In the genomic region with DNA sequence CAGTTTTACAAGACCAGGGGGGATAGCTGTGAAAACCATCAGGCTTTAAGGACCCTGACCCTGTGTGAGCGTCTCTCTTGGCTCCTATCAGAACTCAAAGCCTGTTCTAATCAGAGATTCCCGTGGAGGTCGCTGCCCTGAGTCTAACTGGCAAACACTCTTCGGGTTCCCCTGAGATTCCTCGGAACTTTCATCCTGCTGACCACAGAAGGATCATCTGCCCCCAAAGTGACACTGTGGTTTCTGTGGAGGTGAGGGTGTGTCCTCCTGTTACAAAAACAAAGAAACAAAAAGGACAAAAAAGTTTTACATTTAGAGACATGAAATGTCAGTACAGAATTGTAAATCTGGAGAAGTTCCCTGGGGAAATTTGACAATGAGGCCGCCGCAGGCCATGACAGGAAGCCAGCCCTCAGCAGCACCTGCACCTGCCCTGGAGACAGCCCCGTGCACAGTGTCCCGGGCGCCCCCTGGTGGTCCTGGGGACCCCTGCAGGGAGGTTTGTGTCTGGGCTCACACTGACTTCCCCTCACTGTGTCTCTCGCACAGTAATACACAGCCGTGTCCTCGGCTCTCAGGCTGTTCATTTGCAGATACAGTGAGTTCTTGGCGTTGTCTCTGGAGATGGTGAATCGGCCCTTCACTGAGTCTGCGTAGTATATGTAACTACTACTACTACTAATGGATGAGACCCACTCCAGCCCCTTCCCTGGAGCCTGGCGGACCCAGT, we compare ENCODE assay signal across 8 cellular contexts.
DNase-seq lines count a peak whose midpoint lies in the region; ATAC-seq and TF ChIP-seq lines count a peak whose summit lies in the region.
"Not testable (repeated sequence)": the region's sequence is repeated elsewhere in the genome, so short reads cannot be mapped to it uniquely, and the experiment has no call there.

No MANE protein-coding gene starts in this region.

- CTCF ChIA-PET in Calu3 (lab: Charles Lee): interaction anchor here (0.7 kb wide), 1 partner anchor 138 kb away, joined by 5 read pairs; no protein-coding TSS in a partner anchor

- not testable (repeated sequence) for DNase-seq in Calu3, heart right ventricle, spleen, upper lobe of left lung
- DNase-seq in activated CD4-positive, alpha-beta T cell treated with anti-CD3 and anti-CD28 coated beads for 4 hours: peak; percentile 19 to 29
- DNase-seq in activated effector memory CD4-positive, alpha-beta T cell treated with anti-CD3 and anti-CD28 coated beads, Interleukin-2, amount 50 U/mL, for 16 hours: peak; percentile 75

- not testable (repeated sequence) for H3K27ac ChIP-seq in OCI-LY1 (ENCODE audit: low read depth, low read length, poor library complexity, severe bottlenecking); heart right ventricle; spleen; upper lobe of left lung

- not testable (repeated sequence) for H3K4me1 Mint-ChIP-seq in Calu3 (ENCODE audit: low read depth, unreplicated experiment)

- not testable (repeated sequence) for H3K9me2 ChIP-seq in Loucy (replicated peaks; ENCODE audit: low read depth, low read length); OCI-LY1 (ENCODE audit: low read depth, low read length)

- H4K20me1 ChIP-seq in Loucy (ENCODE audit: insufficient read depth, low read length, poor library complexity, severe bottlenecking); OCI-LY1 (ENCODE audit: insufficient read depth, low read length): not testable (repeated sequence)

- H3K4me2 ChIP-seq in Loucy (ENCODE audit: low read depth, low read length, poor library complexity, severe bottlenecking): peak overlapping the region; percentile 31
- not testable (repeated sequence) for H3K4me2 ChIP-seq in OCI-LY1 (ENCODE audit: low read length)

- H3K36me3 Mint-ChIP-seq in Calu3 (ENCODE audit: insufficient read depth, unreplicated experiment): not testable (repeated sequence)

- peak overlapping the region; percentile 41; the same call in 1 of the 2 replicates for H2AFZ ChIP-seq in Loucy (ENCODE audit: low read length)
- not testable (repeated sequence) for H2AFZ ChIP-seq in OCI-LY1 (ENCODE audit: low read length)

- not testable (repeated sequence) for H3K36me3 ChIP-seq in Loucy (ENCODE audit: insufficient read depth, low read length); OCI-LY1 (ENCODE audit: insufficient read depth, low read length); heart right ventricle; spleen; upper lobe of left lung

- H3K4me3 ChIP-seq in Loucy (ENCODE audit: low read length, poor library complexity, severe bottlenecking); OCI-LY1 (ENCODE audit: low read depth, low read length, poor library complexity, severe bottlenecking); heart right ventricle; spleen; upper lobe of left lung: not testable (repeated sequence)

- H3K27me3 ChIP-seq in Loucy (ENCODE audit: insufficient read depth, low read length, poor library complexity, severe bottlenecking); OCI-LY1 (ENCODE audit: insufficient read depth, low read length); spleen (replicated peaks in 1 of 7); upper lobe of left lung: not testable (repeated sequence)
- peaks cover 0 to 59% (median 22%) of the 10 kb centered on the region in 7 donors for H3K27me3 ChIP-seq in heart right ventricle

- not testable (repeated sequence) for TF ChIP-seq POLR2A in spleen (IDR thresholded peaks at IDR 0.05); upper lobe of left lung (IDR thresholded peaks at IDR 0.05)

- peaks cover 58% of the 10 kb centered on the region for H3K27me3 Mint-ChIP-seq in Calu3 (ENCODE audit: unreplicated experiment)

- WGBS in heart right ventricle, 2 donors: 44 to 46% methylated on average over 12 to 14 of the region's 17 CpGs
- WGBS in spleen, 5 donors: 21 to 43% (median 34%) methylated on average over 11 to 16 of the region's 17 CpGs
- 37 to 45% methylated on average over 9 to 16 of the region's 17 CpGs for WGBS in upper lobe of left lung, 2 donors

- not testable (repeated sequence) for H3K27ac Mint-ChIP-seq in Calu3 (ENCODE audit: unreplicated experiment)

- H3K9ac ChIP-seq in Loucy (ENCODE audit: low read depth, low read length, poor library complexity, severe bottlenecking): peak overlapping the region; percentile 62
- not testable (repeated sequence) for H3K9ac ChIP-seq in OCI-LY1 (ENCODE audit: low read length)

- not testable (repeated sequence) for H3F3A ChIP-seq in Loucy (ENCODE audit: low read depth); OCI-LY1 (ENCODE audit: insufficient read depth, low read length)

- H3K4me1 ChIP-seq in Loucy (ENCODE audit: insufficient read depth, low read length, poor library complexity, severe bottlenecking): peaks cover 35% of the 10 kb centered on the region
- not testable (repeated sequence) for H3K4me1 ChIP-seq in OCI-LY1 (ENCODE audit: insufficient read depth, low read length, severe bottlenecking); heart right ventricle; spleen; upper lobe of left lung

- intact Hi-C loops in Calu3 (cut with micrococcal nuclease; ENCODE audit: unreplicated experiment); heart right ventricle (cut with DNase I); spleen (cut with DNase I; ENCODE audit: low total_unique reads): not testable (repeated sequence)

- not testable (repeated sequence) for H3K9me3 ChIP-seq in Loucy (ENCODE audit: insufficient read depth, low read depth, low read length); OCI-LY1 (ENCODE audit: low read length); heart right ventricle; spleen; upper lobe of left lung

- not testable (repeated sequence) for H3K9me3 Mint-ChIP-seq in Calu3 (ENCODE audit: low read depth, unreplicated experiment)

- TF ChIP-seq CTCF in Calu3 (IDR thresholded peaks at IDR 0.05; ENCODE audit: unreplicated experiment) (peak; percentile 36), Loucy (conservative IDR thresholded peaks at IDR 0.05; ENCODE audit: low read length) (peak; percentile 40), OCI-LY1 (IDR thresholded peaks at IDR 0.05; ENCODE audit: low read length) (peak; percentile 47), heart right ventricle (IDR thresholded peaks at IDR 0.05) (peak in 7 of 9 donors; percentile 9 to 45 (median 27)), spleen (IDR thresholded peaks at IDR 0.05 in 8 of 11, conservative IDR thresholded peaks at IDR 0.05 in 3 of 11) (peak in 10 of 11 experiments; percentile 11 to 72 (median 50)), upper lobe of left lung (IDR thresholded peaks at IDR 0.05) (peak in 4 of 6 experiments; percentile 31 to 44 (median 39))

- TF ChIP-seq EP300 in upper lobe of left lung (IDR thresholded peaks at IDR 0.05): not testable (repeated sequence)

- H3K4me3 Mint-ChIP-seq in Calu3 (ENCODE audit: low read depth, unreplicated experiment): not testable (repeated sequence)

- not testable (repeated sequence) for H3K79me2 ChIP-seq in Loucy (ENCODE audit: insufficient read depth, low read length); OCI-LY1 (ENCODE audit: insufficient read depth, low read length)

- BruUV-seq in Calu3 (replicated peaks; lab: Mats Ljungman, UMichigan): not testable (repeated sequence)

- ATAC-seq in heart right ventricle; upper lobe of left lung (ENCODE audit: low FRiP score in 2 of 2): not testable (repeated sequence)
